In the genomic region with DNA sequence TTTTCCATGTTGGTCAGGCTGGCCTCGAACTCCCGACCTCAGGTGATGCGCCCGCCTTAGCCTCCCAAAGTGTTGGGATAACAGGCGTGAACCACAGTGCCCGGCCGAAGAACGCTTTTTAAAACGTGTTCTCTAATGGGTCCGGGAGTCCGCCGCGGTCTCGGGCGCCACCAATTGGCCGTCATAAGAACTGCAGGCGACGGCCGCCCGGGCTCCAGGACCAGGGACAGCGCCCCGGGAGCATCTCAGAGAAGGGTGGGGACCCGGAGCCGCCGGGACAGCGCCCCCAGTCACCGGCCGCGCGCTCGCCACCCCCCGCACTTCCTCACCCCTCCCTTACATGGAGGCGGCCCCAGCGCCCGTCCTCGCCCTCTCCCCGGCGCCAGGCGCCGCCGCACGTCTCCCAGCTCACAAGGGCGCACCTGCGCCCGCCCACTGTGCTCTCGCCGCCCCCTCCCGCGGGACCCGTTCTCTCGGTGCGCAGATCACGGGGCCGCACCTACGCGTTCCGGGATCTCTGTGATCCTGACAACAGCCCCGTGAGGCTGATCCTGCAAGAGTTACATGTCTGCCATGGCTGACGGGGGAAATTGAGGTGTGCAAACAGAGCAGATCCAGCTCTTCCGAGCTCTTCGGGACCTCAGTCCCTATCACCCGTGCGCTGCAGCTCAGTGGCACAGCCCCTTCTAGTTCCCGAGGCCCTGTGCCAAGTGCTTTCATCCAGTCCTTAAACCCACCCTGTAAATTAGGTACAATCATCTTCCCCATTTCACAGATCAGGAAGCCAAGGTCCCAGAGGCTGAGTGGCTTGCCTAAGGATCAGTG, we compare ENCODE assay signal across 8 cellular contexts. TPM values are rescaled to one million over a fixed set of nuclear protein-coding genes. Genes with fewer than 3 reads are reported as not detected.
A peak's percentile ranks its signal among the peaks of the same experiment; 100 is the strongest.
DNase-seq lines count a peak whose midpoint lies in the region; ATAC-seq and TF ChIP-seq lines count a peak whose summit lies in the region.

No MANE protein-coding gene starts in this region.

- H3K36me3 Mint-ChIP-seq in activated CD4-positive, alpha-beta memory T cell treated with anti-CD3 and anti-CD28 coated beads, Interleukin-2, amount 10 ng/mL, durations not matched to agents 7 days and 5 days (ENCODE audit: low read depth) = no peaks in the 10 kb centered on the region

- H3K4me3 ChIP-seq in BLaER1 treated with 17β-estradiol and CSF1 and Interleukin-3, amounts not matched to agents 10 nM and 100 nM = peak overlapping the region; percentile 20 to 69 (median 51); a peak in 16 of 20 replicates
- H3K4me3 ChIP-seq in HFF-Myc (replicated peaks; ENCODE audit: low read depth, low read length) = no peak overlapping the region
- H3K4me3 ChIP-seq in ectodermal cell (ENCODE audit: insufficient read depth, low read depth, low read length) = peak overlapping the region; percentile 32
- H3K4me3 ChIP-seq in lung = no peak overlapping the region

- DNase-seq in HFF-Myc (ENCODE audit: extremely low read depth, low read depth) (no peak), NCI-H69 (lab: John Stamatoyannopoulos, UW) (peak; percentile 86), lung (ENCODE audit: low spot score) (peak; percentile 82)
- peak; percentile 83 for DNase-seq in activated CD4-positive, alpha-beta memory T cell treated with anti-CD3 and anti-CD28 coated beads, Interleukin-2, amount 10 ng/mL, durations not matched to agents 7 days and 5 days
- DNase-seq in stimulated activated CD8-positive, alpha-beta memory T cell treated with anti-CD3 and anti-CD28 coated beads, Interleukin-12 subunit alpha, Interleukin-12 subunit beta, amount 100 ng/mL, for 4 hours (ENCODE audit: low read depth) = peak; percentile 56

- H3K27ac Mint-ChIP-seq in activated CD4-positive, alpha-beta memory T cell treated with anti-CD3 and anti-CD28 coated beads, Interleukin-2, amount 10 ng/mL, durations not matched to agents 7 days and 5 days = no peak overlapping the region

- no peak overlapping the region for H3K27ac ChIP-seq in BLaER1 treated with 17β-estradiol and CSF1 and Interleukin-3, amounts not matched to agents 10 nM and 100 nM
- H3K27ac ChIP-seq in ectodermal cell (ENCODE audit: insufficient read depth, low read depth, low read length, poor library complexity, severe bottlenecking) (no peak overlapping the region), lung (ENCODE audit: low read depth in 1 of 2, low read length in 1 of 2) (no peak overlapping the region)

- peaks cover 0 to 9% (median 7%) of the 10 kb centered on the region in 11 experiments; a peak in 14 of 22 replicates for H3K27me3 ChIP-seq in BLaER1 treated with 17β-estradiol and CSF1 and Interleukin-3, amounts not matched to agents 10 nM and 100 nM
- peaks cover 20% of the 10 kb centered on the region for H3K27me3 ChIP-seq in ectodermal cell (ENCODE audit: control insufficient read depth, insufficient read depth, low read length, poor library complexity, severe bottlenecking)
- peaks cover 4% of the 10 kb centered on the region for H3K27me3 ChIP-seq in lung (ENCODE audit: control insufficient read depth, insufficient read depth)

- H3K4me1 Mint-ChIP-seq in activated CD4-positive, alpha-beta memory T cell treated with anti-CD3 and anti-CD28 coated beads, Interleukin-2, amount 10 ng/mL, durations not matched to agents 7 days and 5 days = peaks cover 5% of the 10 kb centered on the region

- ATAC-seq in lung (ENCODE audit: insufficient read depth, low FRiP score) (peak; percentile 91), GM21737 (IDR thresholded peaks at IDR 0.05; ENCODE audit: unreplicated experiment) (no peak)

- 3 to 4% methylated on average over 64 of the region's 64 CpGs for WGBS in ectodermal cell, 2 experiments
- WGBS in lung, 2 donors = 2% methylated on average over 60 to 64 of the region's 64 CpGs

- H3K9me3 Mint-ChIP-seq in activated CD4-positive, alpha-beta memory T cell treated with anti-CD3 and anti-CD28 coated beads, Interleukin-2, amount 10 ng/mL, durations not matched to agents 7 days and 5 days = no peaks in the 10 kb centered on the region

- CTCF ChIA-PET in activated CD4-positive, alpha-beta memory T cell treated with anti-CD3 and anti-CD28 coated beads, Interleukin-2, amount 10 ng/mL, durations not matched to agents 7 days and 5 days (lab: Charles Lee) = interaction anchor here (0.5 to 1.5 kb wide), 8 partner anchors 13 to 558 kb away, joined by 3 read pairs; no protein-coding TSS in a partner anchor

- H3K9ac ChIP-seq in BLaER1 treated with 17β-estradiol and CSF1 and Interleukin-3, amounts not matched to agents 10 nM and 100 nM = peak overlapping the region in 4 of 11 experiments; percentile 22 to 39 (median 24); a peak in 2 of 22 replicates

- peak overlapping the region; percentile 84 to 100 (median 94) for H3K4me2 ChIP-seq in BLaER1 treated with 17β-estradiol and CSF1 and Interleukin-3, amounts not matched to agents 10 nM and 100 nM

- no peaks in the 10 kb centered on the region for H3K36me3 ChIP-seq in BLaER1 treated with 17β-estradiol and CSF1 and Interleukin-3, amounts not matched to agents 10 nM and 100 nM
- no peaks in the 10 kb centered on the region for H3K36me3 ChIP-seq in ectodermal cell (ENCODE audit: control insufficient read depth, insufficient read depth, low read length)
- H3K36me3 ChIP-seq in lung (ENCODE audit: control insufficient read depth in 2 of 2, insufficient read depth in 2 of 2, low read length in 2 of 2) = no peaks in the 10 kb centered on the region

- H3K4me3 Mint-ChIP-seq in activated CD4-positive, alpha-beta memory T cell treated with anti-CD3 and anti-CD28 coated beads, Interleukin-2, amount 10 ng/mL, durations not matched to agents 7 days and 5 days = peak overlapping the region; percentile 32

- TF ChIP-seq CTCF in HFF-Myc (IDR thresholded peaks at IDR 0.05; ENCODE audit: low read depth, low read length, missing control alignments) (peak; percentile 80), lung (IDR thresholded peaks at IDR 0.05; ENCODE audit: control extremely low read depth, extremely low read depth) (peak; percentile 97)

- peaks cover 0 to 58% (median 25%) of the 10 kb centered on the region in 11 experiments; a peak in 17 of 22 replicates for H4K20me1 ChIP-seq in BLaER1 treated with 17β-estradiol and CSF1 and Interleukin-3, amounts not matched to agents 10 nM and 100 nM

- H3K9me3 ChIP-seq in BLaER1 treated with 17β-estradiol and CSF1 and Interleukin-3, amounts not matched to agents 10 nM and 100 nM (replicated peaks in 1 of 11) = no peaks in the 10 kb centered on the region
- H3K9me3 ChIP-seq in ectodermal cell (ENCODE audit: control insufficient read depth, low read length) (no peaks in the 10 kb centered on the region), lung (ENCODE audit: control insufficient read depth in 2 of 2, insufficient read depth in 1 of 2, low read length in 1 of 2) (no peaks in the 10 kb centered on the region)

- peaks cover 15 to 22% (median 19%) of the 10 kb centered on the region in 10 experiments for H3K4me1 ChIP-seq in BLaER1 treated with 17β-estradiol and CSF1 and Interleukin-3, amounts not matched to agents 10 nM and 100 nM
- H3K4me1 ChIP-seq in ectodermal cell (ENCODE audit: control insufficient read depth, insufficient read depth, low read length) (peaks cover 4% of the 10 kb centered on the region), lung (ENCODE audit: control insufficient read depth in 2 of 2, insufficient read depth in 2 of 2, low read length in 2 of 2) (peaks cover 0 to 7% of the 10 kb centered on the region in 2 donors)

- POLR2A ChIA-PET in activated CD4-positive, alpha-beta memory T cell treated with anti-CD3 and anti-CD28 coated beads, Interleukin-2, amount 10 ng/mL, durations not matched to agents 7 days and 5 days (lab: Charles Lee) = no interaction called here

- H3K27me3 Mint-ChIP-seq in activated CD4-positive, alpha-beta memory T cell treated with anti-CD3 and anti-CD28 coated beads, Interleukin-2, amount 10 ng/mL, durations not matched to agents 7 days and 5 days = peaks cover 22% of the 10 kb centered on the region

RNA-seq across cellular contexts. Expression of a gene that starts 9.8 kb away (rescaled TPM):
- under 1 TPM in 1 of 2 experiments, not detected in 1; 0.15 TPM for total RNA-seq in activated CD4-positive, alpha-beta memory T cell treated with anti-CD3 and anti-CD28 coated beads, Interleukin-2, amount 10 ng/mL, durations not matched to agents 7 days and 5 days
- polyA plus RNA-seq in ectodermal cell (2013, experiment 1 of 4) = 8.8 TPM
- 7.9 TPM for polyA plus RNA-seq in ectodermal cell (2013, experiment 2 of 4)
- 5.7 TPM for polyA plus RNA-seq in ectodermal cell (2013, experiment 3 of 4)
- 4.8 TPM for polyA plus RNA-seq in ectodermal cell (2013, experiment 4 of 4)
- 10 to 100 TPM; 14.6 to 41.4 TPM for total RNA-seq in lung
- 10 to 100 TPM in 1 of 2 donors, 1 to 10 TPM in 1; 5.6 to 64.7 TPM for polyA plus RNA-seq in lung

Comparison
In these comparisons a context has a peak if more than half of its experiments do, and no peak if none do; other contexts are left out.
1. H3K4me3 ChIP-seq: peak in BLaER1 treated with 17β-estradiol and CSF1 and Interleukin-3, amounts not matched to agents 10 nM and 100 nM (10 of 10) and ectodermal cell (single experiment); none in HFF-Myc (single experiment) and lung (single experiment).
2. RNA of a gene that starts 9.8 kb away (total RNA-seq): 14.6 to 41.4 TPM in lung; 0.15 TPM in activated CD4-positive, alpha-beta memory T cell treated with anti-CD3 and anti-CD28 coated beads, Interleukin-2, amount 10 ng/mL, durations not matched to agents 7 days and 5 days; every median in the first group is over 10 times any median in the second.